ENCODE assay signal across 8 cellular contexts in the genomic region with DNA sequence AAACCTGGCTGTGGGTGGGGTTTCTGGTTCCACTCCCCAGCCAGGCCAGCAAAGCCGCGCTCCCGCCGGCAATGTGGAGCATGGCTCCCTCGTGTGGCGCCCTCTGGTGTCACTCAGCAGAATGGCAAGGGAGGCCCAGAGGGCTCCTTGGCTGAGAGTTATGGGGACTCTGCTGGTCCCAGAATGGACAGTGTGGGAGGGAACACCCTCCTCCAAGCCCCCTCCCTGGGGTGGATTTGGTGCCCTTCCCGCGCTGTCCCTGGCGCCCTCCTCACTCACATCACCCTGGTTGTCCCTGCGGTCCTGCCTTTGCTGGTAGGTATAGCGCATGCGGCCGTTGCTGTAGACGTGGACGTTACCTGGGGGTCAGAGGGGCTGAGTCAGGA. TPM values are rescaled to one million over a fixed set of nuclear protein-coding genes. Genes with fewer than 3 reads are reported as not detected.
DNase-seq lines count a peak whose midpoint lies in the region; ATAC-seq and TF ChIP-seq lines count a peak whose summit lies in the region.

No MANE protein-coding gene starts in this region.

- H3K9me3 ChIP-seq in left ventricle myocardium inferior (replicated peaks) (no peaks in the 10 kb centered on the region), spleen (no peaks in the 10 kb centered on the region)

- ATAC-seq in activated naive CD8-positive, alpha-beta T cell treated with anti-CD3 and anti-CD28 coated beads, Interleukin-2, amount 10 ng/mL, durations not matched to agents 7 days and 5 days (ENCODE audit: low read depth), result peak; percentile 15
- no peak for ATAC-seq in GM18873 (IDR thresholded peaks at IDR 0.05; ENCODE audit: low FRiP score, unreplicated experiment)
- no peak for ATAC-seq in GM21390 (IDR thresholded peaks at IDR 0.05; ENCODE audit: unreplicated experiment)

- POLR2A ChIA-PET in activated naive CD8-positive, alpha-beta T cell treated with anti-CD3 and anti-CD28 coated beads, Interleukin-2, amount 10 ng/mL, durations not matched to agents 7 days and 5 days (lab: Charles Lee), result interaction anchor here (0.6 to 1.4 kb wide), 2 partner anchors 77 to 444 kb away, joined by 3 to 5 read pairs; no protein-coding TSS in a partner anchor

- no peak overlapping the region for H3K27ac Mint-ChIP-seq in activated naive CD8-positive, alpha-beta T cell treated with anti-CD3 and anti-CD28 coated beads, Interleukin-2, amount 10 ng/mL, durations not matched to agents 7 days and 5 days

- H3K27me3 ChIP-seq in left ventricle myocardium inferior (ENCODE audit: low read depth) (no peaks in the 10 kb centered on the region), spleen (replicated peaks in 1 of 7) (no peaks in the 10 kb centered on the region)

- no peak overlapping the region for H3K27ac ChIP-seq in left ventricle myocardium inferior (replicated peaks)
- H3K27ac ChIP-seq in spleen, result peak overlapping the region in 4 of 8 donors; percentile 24 to 49 (median 36)

- H3K4me1 ChIP-seq in left ventricle myocardium inferior, result peaks cover 35% of the 10 kb centered on the region
- peaks cover 29 to 57% (median 45%) of the 10 kb centered on the region in 6 donors for H3K4me1 ChIP-seq in spleen

- no peaks in the 10 kb centered on the region for H3K27me3 Mint-ChIP-seq in activated naive CD8-positive, alpha-beta T cell treated with anti-CD3 and anti-CD28 coated beads, Interleukin-2, amount 10 ng/mL, durations not matched to agents 7 days and 5 days

- TF ChIP-seq CTCF in left ventricle myocardium inferior (IDR thresholded peaks at IDR 0.05; ENCODE audit: borderline replicate concordance), result peak; percentile 98
- TF ChIP-seq CTCF in spleen (IDR thresholded peaks at IDR 0.05 in 8 of 11, conservative IDR thresholded peaks at IDR 0.05 in 3 of 11), result peak; percentile 92 to 99 (median 96)

- intact Hi-C loops in left ventricle myocardium inferior (cut with micrococcal nuclease) (no loop called here), spleen (cut with DNase I; ENCODE audit: low total_unique reads) (no loop called here)

- DNase-seq in Ammon's horn (ENCODE audit: low spot score) (peak; percentile 68), HCEC 1CT (peak; percentile 53), SKM-1 treated with dmso at 0.1 percent for 144 hours (lab: John Stamatoyannopoulos, UW; ENCODE audit: unreplicated experiment) (peak; percentile 50), left ventricle myocardium inferior (peak; percentile 71), spleen (peak; percentile 94)
- peak; percentile 85 for DNase-seq in activated naive CD8-positive, alpha-beta T cell treated with anti-CD3 and anti-CD28 coated beads, Interleukin-2, amount 10 ng/mL, durations not matched to agents 7 days and 5 days

- H3K36me3 ChIP-seq in left ventricle myocardium inferior (peaks cover 70% of the 10 kb centered on the region), spleen (peaks cover 3 to 97% (median 61%) of the 10 kb centered on the region in 6 donors)

- no peak overlapping the region for H3K4me3 ChIP-seq in left ventricle myocardium inferior
- no peak overlapping the region for H3K4me3 ChIP-seq in spleen

- peaks cover 16% of the 10 kb centered on the region for H3K36me3 Mint-ChIP-seq in activated naive CD8-positive, alpha-beta T cell treated with anti-CD3 and anti-CD28 coated beads, Interleukin-2, amount 10 ng/mL, durations not matched to agents 7 days and 5 days

- H3K4me3 Mint-ChIP-seq in activated naive CD8-positive, alpha-beta T cell treated with anti-CD3 and anti-CD28 coated beads, Interleukin-2, amount 10 ng/mL, durations not matched to agents 7 days and 5 days, result no peak overlapping the region

- H3K4me1 Mint-ChIP-seq in activated naive CD8-positive, alpha-beta T cell treated with anti-CD3 and anti-CD28 coated beads, Interleukin-2, amount 10 ng/mL, durations not matched to agents 7 days and 5 days, result peaks cover 38% of the 10 kb centered on the region

- WGBS in spleen, 5 donors, result 38 to 61% (median 58%) methylated on average over 10 to 15 of the region's 15 CpGs

- H3K9me3 Mint-ChIP-seq in activated naive CD8-positive, alpha-beta T cell treated with anti-CD3 and anti-CD28 coated beads, Interleukin-2, amount 10 ng/mL, durations not matched to agents 7 days and 5 days, result no peaks in the 10 kb centered on the region

- TF ChIP-seq POLR2A in spleen (IDR thresholded peaks at IDR 0.05), result no peak

RNA-seq across cellular contexts. Expression of a gene that starts 14.2 kb away (rescaled TPM):
- 10 to 100 TPM; 24.3 to 26.5 TPM for total RNA-seq in activated naive CD8-positive, alpha-beta T cell treated with anti-CD3 and anti-CD28 coated beads, Interleukin-2, amount 10 ng/mL, durations not matched to agents 7 days and 5 days
- total RNA-seq in left ventricle myocardium inferior, result 25.6 TPM
- 10 to 100 TPM; 32.7 to 55.4 (median 41.6) TPM for total RNA-seq in spleen
- polyA plus RNA-seq in spleen, result 10 to 100 TPM; 13.6 to 16.5 (median 14.3) TPM
